Comparison of ENCODE assay signal across 17 cellular contexts in genomic region chr5:81904861-81905260, GRCh38.
"Had no signal": no experiment of that assay in that cellular context is flagged by ENCODE, and none has a peak within 500 bp of the region (broad histone marks: within the 10 kb centered on the region; RNA-seq: fewer than 3 reads in every experiment).

No MANE protein-coding gene starts in this region.

- H3K36me3 ChIP-seq: ascending aorta, esophagus muscularis mucosa, left ventricle myocardium inferior, upper lobe of left lung had no signal

- ATAC-seq: activated naive CD8-positive, alpha-beta T cell treated with anti-CD3 and anti-CD28 coated beads, Interleukin-2, amount 50 U/mL, for 24 hours; activated T-helper 17 cell treated with anti-CD3 and anti-CD28 coated beads, Interleukin-2, amount 50 U/mL, for 72 hours; natural killer cell treated with Interleukin-12 subunit alpha and Interleukin-12 subunit beta and Interleukin-15 and Interleukin-18, amount 100 ng/mL, for 72 hours; right cardiac atrium had no signal

- H3K27me3 ChIP-seq: ascending aorta, esophagus muscularis mucosa, upper lobe of left lung had no signal

- H3K27ac ChIP-seq: ascending aorta, esophagus muscularis mucosa, left ventricle myocardium inferior, upper lobe of left lung, VCaP had no signal

- DNase-seq: activated CD4-positive, alpha-beta T cell treated with anti-CD3 and anti-CD28 coated beads for 1 hour; activated CD4-positive, alpha-beta T cell treated with anti-CD3 and anti-CD28 coated beads, Interleukin-2, amount 50 U/mL, for 4 hours; activated naive CD4-positive, alpha-beta T cell treated with anti-CD3 and anti-CD28 coated beads for 36 hours; activated naive CD8-positive, alpha-beta T cell treated with anti-CD3 and anti-CD28 coated beads, Interleukin-2, amount 50 U/mL, for 24 hours; activated T-cell treated with anti-CD3 and anti-CD28 coated beads for 4 hours; glutamatergic neuron; left ventricle myocardium inferior; right cardiac atrium; small intestine; upper lobe of left lung had no signal

- H3K4me1 ChIP-seq: upper lobe of left lung had no signal

- H3K4me3 ChIP-seq: ascending aorta, esophagus muscularis mucosa, left ventricle myocardium inferior, upper lobe of left lung had no signal

- H3K9me3 ChIP-seq: ascending aorta, esophagus muscularis mucosa had no signal

- FAIRE-seq: bronchial epithelial cell, keratinocyte, small intestine had no signal
